ENCODE assay signal across 11 cellular contexts in genomic region chr4:101953949-101954348, GRCh38.
A peak's percentile ranks its signal among the peaks of the same experiment; 100 is the strongest.
DNase-seq lines count a peak whose midpoint lies in the region; ATAC-seq and TF ChIP-seq lines count a peak whose summit lies in the region.
"Had no signal": no experiment of that assay in that cellular context is flagged by ENCODE, and none has a peak within 500 bp of the region (broad histone marks: within the 10 kb centered on the region; RNA-seq: fewer than 3 reads in every experiment).

No MANE protein-coding gene starts in this region.

- peak overlapping the region; percentile 82 for H3K27ac Mint-ChIP-seq in mesothelial cell of epicardium

- no peaks in the 10 kb centered on the region for H3K36me3 Mint-ChIP-seq in mesothelial cell of epicardium

- in situ Hi-C loops in Caki2 (cut with HindIII; ENCODE audit: low pct_unique_long_range_greater_than_20kb, low sequenced_read_pairs) = no loop called here

- H3K9me3 Mint-ChIP-seq in mesothelial cell of epicardium = no peaks in the 10 kb centered on the region

- H3K27me3 ChIP-seq in MG63 = no peaks in the 10 kb centered on the region

- H3K27me3 Mint-ChIP-seq in mesothelial cell of epicardium (ENCODE audit: low read depth) = no peaks in the 10 kb centered on the region

- DNase-seq in Caki2 (ENCODE audit: low read depth) = peak; percentile 88
- DNase-seq in MG63 = peak; percentile 14
- DNase-seq in choroid plexus epithelial cell (ENCODE audit: low read depth) = peak; percentile 70
- peak in 1 of 2 experiments; percentile 41 for DNase-seq in mesothelial cell of epicardium (ENCODE audit: low spot score in 2 of 2, unreplicated experiment in 2 of 2)
- DNase-seq in NCI-H524 (lab: John Stamatoyannopoulos, UW) = no peak
- no peak for DNase-seq in OCI-M1 (lab: John Stamatoyannopoulos, UW)
- no peak for DNase-seq in NOMO-1 treated with DMSO at 0.1 percent for 48 hours (lab: John Stamatoyannopoulos, UW; ENCODE audit: unreplicated experiment)
- DNase-seq: activated CD4-positive, alpha-beta T cell treated with anti-CD3 and anti-CD28 coated beads, Interleukin-2, amount 50 U/mL, for 1 hour; GDM1 had no signal

- no peak for TF ChIP-seq CTCF in choroid plexus epithelial cell (conservative IDR thresholded peaks at IDR 0.05; ENCODE audit: low read depth, low read length)
- no peak for TF ChIP-seq CTCF in mesothelial cell of epicardium (IDR thresholded peaks at IDR 0.05; ENCODE audit: unreplicated experiment)

- H3K36me3 ChIP-seq in MG63 = no peaks in the 10 kb centered on the region

- no peak for ATAC-seq in GM18868 (IDR thresholded peaks at IDR 0.05; ENCODE audit: unreplicated experiment)

- no peaks in the 10 kb centered on the region for H3K9me3 ChIP-seq in MG63

- H3K4me1 Mint-ChIP-seq in mesothelial cell of epicardium = peaks cover 40% of the 10 kb centered on the region

- H3K4me3 ChIP-seq in MG63 = no peak overlapping the region
- H3K4me3 ChIP-seq in choroid plexus epithelial cell (ENCODE audit: low read depth, low read length) = no peak overlapping the region
- H3K4me3 ChIP-seq: lung had no signal

- no peak overlapping the region for H3K4me3 Mint-ChIP-seq in mesothelial cell of epicardium

Comparison
In these comparisons a context has a peak if more than half of its experiments do, and no peak if none do; other contexts are left out.
1. DNase-seq: peak in Caki2 (single experiment), MG63 (single experiment) and choroid plexus epithelial cell (single experiment); none in NCI-H524 (0 of 2), OCI-M1 (single experiment) and NOMO-1 treated with DMSO at 0.1 percent for 48 hours (single experiment).